ENCODE assay signal across 8 cellular contexts in genomic region chr11:125941606-125942275, GRCh38. TPM values are rescaled to one million over a fixed set of nuclear protein-coding genes. Genes with fewer than 3 reads are reported as not detected.
DNase-seq lines count a peak whose midpoint lies in the region; ATAC-seq and TF ChIP-seq lines count a peak whose summit lies in the region.

No MANE protein-coding gene starts in this region.

- H3K9me2 ChIP-seq in OCI-LY7 (ENCODE audit: insufficient read depth, low read length), result no peaks in the 10 kb centered on the region

- no peaks in the 10 kb centered on the region for H3K9me3 ChIP-seq in DND-41 (ENCODE audit: insufficient read depth, low read length, severe bottlenecking)
- no peaks in the 10 kb centered on the region for H3K9me3 ChIP-seq in OCI-LY7 (ENCODE audit: low read length)
- H3K9me3 ChIP-seq in heart left ventricle, result no peaks in the 10 kb centered on the region

- H3K79me2 ChIP-seq in DND-41 (ENCODE audit: insufficient read depth, low read length) (no peaks in the 10 kb centered on the region), OCI-LY7 (ENCODE audit: insufficient read depth, low read depth, low read length) (no peaks in the 10 kb centered on the region)

- H3K4me1 ChIP-seq in DND-41 (ENCODE audit: insufficient read depth, low read length), result peaks cover 8% of the 10 kb centered on the region
- H3K4me1 ChIP-seq in OCI-LY7 (ENCODE audit: insufficient read depth, low read length, poor library complexity, severe bottlenecking), result no peaks in the 10 kb centered on the region
- H3K4me1 ChIP-seq in heart left ventricle, result peaks cover 0 to 32% (median 11%) of the 10 kb centered on the region in 12 donors

- H3K27me3 ChIP-seq in DND-41 (ENCODE audit: insufficient read depth, low read length, poor library complexity) (no peaks in the 10 kb centered on the region), heart left ventricle (peaks cover 0 to 5% (median 0%) of the 10 kb centered on the region in 9 donors)

- H3K4me2 ChIP-seq in DND-41 (ENCODE audit: insufficient read depth, low read length) (no peak overlapping the region), OCI-LY7 (ENCODE audit: low read length) (no peak overlapping the region)

- intact Hi-C loops in OCI-LY7 (cut with micrococcal nuclease; ENCODE audit: unreplicated experiment) (loop anchor here (1.0 kb wide), 1 partner anchor 253 kb away; no protein-coding TSS in a partner anchor), heart left ventricle (cut with DNase I) (loop anchor here in 6 of 10 donors (5.0 to 10.0 kb wide), 3 partner anchors 113 to 251 kb away; partner anchors contain the start of gene CDON (in 1 of the 6))

- POLR2A ChIA-PET in OCI-LY7 (lab: Charles Lee), result no interaction called here

- H3K9ac ChIP-seq in DND-41 (ENCODE audit: low read depth, low read length), result no peak overlapping the region

- peak; percentile 63 for DNase-seq in DND-41
- peak; percentile 67 for DNase-seq in HPDE6-E6E7 (ENCODE audit: extremely low spot score)
- DNase-seq in OCI-LY7 (ENCODE audit: low spot score), result peak; percentile 60
- DNase-seq in activated effector memory CD4-positive, alpha-beta T cell treated with anti-CD3 and anti-CD28 coated beads, Interleukin-2, amount 50 U/mL, for 16 hours, result peak; percentile 77
- peak in 4 of 5 donors; percentile 55 to 79 (median 61) for DNase-seq in heart left ventricle
- DNase-seq in skeletal muscle cell (ENCODE audit: low read depth), result peak; percentile 20
- no peak for DNase-seq in foreskin melanocyte

- H3K27ac ChIP-seq in DND-41 (ENCODE audit: low read length), result no peak overlapping the region
- H3K27ac ChIP-seq in OCI-LY7 (ENCODE audit: low read depth, low read length, poor library complexity, severe bottlenecking), result no peak overlapping the region
- peak overlapping the region in 10 of 12 donors; percentile 6 to 68 (median 55) for H3K27ac ChIP-seq in heart left ventricle

- no peak overlapping the region for H2AFZ ChIP-seq in DND-41 (ENCODE audit: low read depth, low read length)
- no peak overlapping the region; the same call in 1 of the 2 replicates for H2AFZ ChIP-seq in OCI-LY7 (ENCODE audit: low read length)

- H3K36me3 ChIP-seq in DND-41 (ENCODE audit: insufficient read depth, low read length) (no peaks in the 10 kb centered on the region), OCI-LY7 (ENCODE audit: insufficient read depth, low read length) (no peaks in the 10 kb centered on the region), heart left ventricle (no peaks in the 10 kb centered on the region)

- TF ChIP-seq CTCF in DND-41 (IDR thresholded peaks at IDR 0.05; ENCODE audit: borderline replicate concordance, extremely low read depth, low read length, poor library complexity, severe bottlenecking), result peak; percentile 84
- TF ChIP-seq CTCF in OCI-LY7 (conservative IDR thresholded peaks at IDR 0.05; ENCODE audit: low read length), result peak; percentile 88
- peak; percentile 51 to 76 (median 66) for TF ChIP-seq CTCF in heart left ventricle (IDR thresholded peaks at IDR 0.05)

- H3K4me3 ChIP-seq in DND-41 (ENCODE audit: low read depth in 1 of 2, low read length in 2 of 2) (no peak overlapping the region), OCI-LY7 (ENCODE audit: low read depth, low read length, poor library complexity, severe bottlenecking) (no peak overlapping the region), heart left ventricle (no peak overlapping the region), skeletal muscle cell (ENCODE audit: low read depth, low read length) (no peak overlapping the region)

- CTCF ChIA-PET in OCI-LY7 (lab: Charles Lee; ENCODE audit: unreplicated experiment), result interaction anchor here (1.0 to 2.0 kb wide), 2 partner anchors 52 to 252 kb away, joined by 3 to 5 read pairs; no protein-coding TSS in a partner anchor

- TF ChIP-seq POLR2A in heart left ventricle (IDR thresholded peaks at IDR 0.05), result no peak

- ATAC-seq in DND-41 (ENCODE audit: insufficient read depth, low read depth), result peak; percentile 92
- ATAC-seq in heart left ventricle, result peak; percentile 61 to 80 (median 76)
- no peak for ATAC-seq in GM18858 (IDR thresholded peaks at IDR 0.05; ENCODE audit: unreplicated experiment)

- H4K20me1 ChIP-seq in DND-41 (ENCODE audit: insufficient read depth, low read length) (no peaks in the 10 kb centered on the region), OCI-LY7 (ENCODE audit: insufficient read depth, low read length) (no peaks in the 10 kb centered on the region)

- WGBS in heart left ventricle, 4 donors, result 20 to 27% (median 24%) methylated on average over 12 to 15 of the region's 15 CpGs

- BruUV-seq in OCI-LY7 (replicated peaks; lab: Mats Ljungman, UMichigan), result no TSS peak

RNA-seq across cellular contexts. Expression of gene VSIG10L2, which starts 4.1 kb away (rescaled TPM):
- total RNA-seq in OCI-LY7 (2014; rRNA removed; shearing (Covaris generic)), result not detected in 2 replicates
- total RNA-seq in OCI-LY7 (2022), result not detected in 2 replicates
- total RNA-seq in heart left ventricle, result under 1 TPM in 1 of 9 donors, not detected in 8; 0.21 TPM
- under 1 TPM; 0.04 to 0.12 TPM for polyA plus RNA-seq in heart left ventricle

RNA-seq across cellular contexts. Expression of gene DDX25, which starts 37.4 kb away (rescaled TPM):
- 0.13 TPM in 1 of 2 replicates, not detected in the other for total RNA-seq in OCI-LY7 (2014; rRNA removed; shearing (Covaris generic))
- 0.31 TPM in 1 of 2 replicates, not detected in the other for total RNA-seq in OCI-LY7 (2022)
- not detected for total RNA-seq in heart left ventricle
- not detected for polyA plus RNA-seq in heart left ventricle

RNA-seq across cellular contexts. Expression of gene PUS3, which starts 38.7 kb away (rescaled TPM):
- total RNA-seq in OCI-LY7 (2014; rRNA removed; shearing (Covaris generic)), result 7.7 and 8.6 TPM in 2 replicates
- total RNA-seq in OCI-LY7 (2022) (9.2 and 10.2 TPM in 2 replicates), heart left ventricle (1 to 10 TPM; 5.4 to 9.4 (median 8.3) TPM)
- polyA plus RNA-seq in heart left ventricle, result 10 to 100 TPM in 1 of 2 donors, 1 to 10 TPM in 1; 6.6 to 11.0 TPM

RNA-seq across cellular contexts. Expression of gene HYLS1, which starts 54.3 kb away (rescaled TPM):
- 25.1 and 31.5 TPM in 2 replicates for total RNA-seq in OCI-LY7 (2014; rRNA removed; shearing (Covaris generic))
- total RNA-seq in OCI-LY7 (2022) (18.3 and 22.9 TPM in 2 replicates), heart left ventricle (1 to 10 TPM; 3.4 to 6.9 (median 4.5) TPM)
- 1 to 10 TPM; 3.0 to 3.5 TPM for polyA plus RNA-seq in heart left ventricle

Comparison
In these comparisons a context has a peak if more than half of its experiments do, and no peak if none do; other contexts are left out.
1. H3K27ac ChIP-seq: peak in heart left ventricle (10 of 12); none in DND-41 (single experiment) and OCI-LY7 (single experiment).
2. Peak in every context shown above with its lines, with median percentiles within 50 percentile points of each other: CTCF ChIP-seq.